ENCODE assay signal across 1 cellular context in the genomic region with DNA sequence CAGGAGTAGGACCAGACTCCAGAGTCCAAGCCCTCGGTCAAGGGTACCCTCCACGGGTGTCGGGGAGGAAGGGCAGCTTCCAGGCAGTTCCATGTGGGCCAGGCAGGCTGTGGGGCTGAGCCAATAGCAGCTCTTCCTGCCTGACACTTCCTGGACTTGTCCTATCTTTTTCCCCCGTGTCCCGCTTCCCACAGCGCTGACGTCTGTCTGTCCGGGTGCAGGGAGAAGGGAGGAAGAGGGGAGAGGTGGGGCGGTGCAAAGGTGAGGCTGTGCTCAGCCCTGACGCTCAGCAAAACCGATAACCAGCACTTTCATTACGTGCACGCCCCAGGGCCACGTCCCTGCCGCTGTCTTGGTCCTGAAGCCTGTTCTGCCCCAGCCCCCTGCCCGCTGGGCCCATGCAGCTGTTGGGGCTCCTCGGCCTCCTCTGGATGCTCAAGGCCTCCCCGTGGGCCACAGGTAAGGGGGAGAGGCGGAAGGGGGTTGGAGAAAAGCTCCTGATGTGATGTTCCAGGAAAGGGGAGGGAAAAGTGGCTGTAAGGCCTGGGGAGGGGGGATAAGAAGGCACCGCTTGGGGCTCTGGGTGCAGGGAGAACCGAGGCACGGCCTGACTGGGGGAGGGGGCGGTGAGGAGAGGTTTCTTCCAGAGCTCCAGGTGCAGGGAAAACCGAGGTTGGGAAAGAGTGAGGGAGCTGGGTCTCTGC.
TF ChIP-seq lines count a peak whose summit lies in the region.

A gene with protein sequence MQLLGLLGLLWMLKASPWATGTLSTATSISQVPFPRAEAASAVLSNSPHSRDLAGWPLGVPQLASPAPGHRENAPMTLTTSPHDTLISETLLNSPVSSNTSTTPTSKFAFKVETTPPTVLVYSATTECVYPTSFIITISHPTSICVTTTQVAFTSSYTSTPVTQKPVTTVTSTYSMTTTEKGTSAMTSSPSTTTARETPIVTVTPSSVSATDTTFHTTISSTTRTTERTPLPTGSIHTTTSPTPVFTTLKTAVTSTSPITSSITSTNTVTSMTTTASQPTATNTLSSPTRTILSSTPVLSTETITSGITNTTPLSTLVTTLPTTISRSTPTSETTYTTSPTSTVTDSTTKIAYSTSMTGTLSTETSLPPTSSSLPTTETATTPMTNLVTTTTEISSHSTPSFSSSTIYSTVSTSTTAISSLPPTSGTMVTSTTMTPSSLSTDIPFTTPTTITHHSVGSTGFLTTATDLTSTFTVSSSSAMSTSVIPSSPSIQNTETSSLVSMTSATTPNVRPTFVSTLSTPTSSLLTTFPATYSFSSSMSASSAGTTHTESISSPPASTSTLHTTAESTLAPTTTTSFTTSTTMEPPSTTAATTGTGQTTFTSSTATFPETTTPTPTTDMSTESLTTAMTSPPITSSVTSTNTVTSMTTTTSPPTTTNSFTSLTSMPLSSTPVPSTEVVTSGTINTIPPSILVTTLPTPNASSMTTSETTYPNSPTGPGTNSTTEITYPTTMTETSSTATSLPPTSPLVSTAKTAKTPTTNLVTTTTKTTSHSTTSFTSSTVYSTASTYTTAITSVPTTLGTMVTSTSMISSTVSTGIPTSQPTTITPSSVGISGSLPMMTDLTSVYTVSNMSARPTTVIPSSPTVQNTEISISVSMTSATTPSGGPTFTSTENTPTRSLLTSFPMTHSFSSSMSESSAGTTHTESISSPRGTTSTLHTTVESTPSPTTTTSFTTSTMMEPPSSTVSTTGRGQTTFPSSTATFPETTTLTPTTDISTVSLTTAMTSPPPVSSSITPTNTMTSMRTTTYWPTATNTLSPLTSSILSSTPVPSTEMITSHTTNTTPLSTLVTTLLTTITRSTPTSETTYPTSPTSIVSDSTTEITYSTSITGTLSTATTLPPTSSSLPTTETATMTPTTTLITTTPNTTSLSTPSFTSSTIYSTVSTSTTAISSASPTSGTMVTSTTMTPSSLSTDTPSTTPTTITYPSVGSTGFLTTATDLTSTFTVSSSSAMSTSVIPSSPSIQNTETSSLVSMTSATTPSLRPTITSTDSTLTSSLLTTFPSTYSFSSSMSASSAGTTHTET (N-terminal part only) (plus strand): TSS at position 308 of the 704 bp plus-strand sequence. CDS start 91 bp downstream, at position 399.

TF ChIP-seq in K562, 482 proteins besides CTCF, POLR2A, EP300 and RAD21 (continued from another document):
- TF ChIP-seq ZNF280B (CRISPR knock-in tag; IDR thresholded peaks at IDR 0.05) (no peak), CUX1 (CRISPR knock-in tag; IDR thresholded peaks at IDR 0.05) (no peak), ZNF668 (CRISPR knock-in tag; IDR thresholded peaks at IDR 0.05) (no peak)
